9 cellular contexts compared by ENCODE assay signal in the genomic region with DNA sequence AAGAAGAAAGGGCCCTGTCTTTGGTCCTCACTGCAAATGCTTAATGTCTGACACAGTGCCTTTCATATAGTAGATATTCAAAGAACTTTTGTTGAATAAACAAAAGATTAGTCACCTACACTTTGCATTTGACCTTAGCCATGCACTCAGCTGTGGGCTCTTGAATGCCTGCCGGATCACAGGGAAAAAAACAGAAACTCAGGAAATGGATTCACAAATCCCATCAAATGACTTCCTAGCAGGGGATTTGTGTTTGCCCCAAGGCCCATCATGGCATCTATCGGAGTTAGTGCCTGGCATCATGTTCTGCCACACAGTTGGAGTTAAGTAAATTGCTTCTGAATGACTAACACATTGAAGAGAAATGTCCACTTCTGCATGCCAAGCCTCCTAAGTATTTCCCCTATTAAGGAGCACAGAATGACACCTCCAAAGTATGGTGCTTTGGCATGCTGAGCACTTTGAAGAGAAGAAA.
DNase-seq lines count a peak whose midpoint lies in the region; ATAC-seq, FAIRE-seq and TF ChIP-seq lines count a peak whose summit lies in the region.
"Had no signal": no experiment of that assay in that cellular context is flagged by ENCODE, and none has a peak within 500 bp of the region (broad histone marks: within the 10 kb centered on the region; RNA-seq: fewer than 3 reads in every experiment).

No MANE protein-coding gene starts in this region.

- DNase-seq in MCF 10A (ENCODE audit: unreplicated experiment) (peak; percentile 91), breast epithelium (ENCODE audit: low spot score in 2 of 2) (no peak), astrocyte of the spinal cord (ENCODE audit: low read depth, low spot score) (peak; percentile 91), kidney glomerular epithelial cell (lab: John Stamatoyannopoulos, UW) (peak; percentile 76), aorta (no peak), kidney (no peak), AML-193 (lab: John Stamatoyannopoulos, UW) (no peak)
- no peak for DNase-seq in CD4-positive, alpha-beta memory T cell

- H3K4me3 Mint-ChIP-seq in MCF 10A (ENCODE audit: unreplicated experiment), result peak overlapping the region; percentile 2
- no peak overlapping the region for H3K4me3 Mint-ChIP-seq in CD4-positive, alpha-beta memory T cell

- ATAC-seq in aorta (ENCODE audit: low FRiP score), result peak; percentile 29

- TF ChIP-seq POLR2A in breast epithelium (IDR thresholded peaks at IDR 0.05), result no peak

- H3K27ac ChIP-seq in breast epithelium, result peak overlapping the region in 1 of 2 donors; percentile 22
- H3K27ac ChIP-seq in aorta (ENCODE audit: low read depth in 1 of 2, low read length in 2 of 2), result peak overlapping the region; percentile 18 to 64
- H3K27ac ChIP-seq in CD4-positive, alpha-beta memory T cell (ENCODE audit: low read depth, low read length), result no peak overlapping the region
- peak overlapping the region in 1 of 2 donors; percentile 20 for H3K27ac ChIP-seq in kidney (ENCODE audit: low read depth in 2 of 2, low read length in 2 of 2)
- H3K27ac ChIP-seq: BLaER1 treated with 17β-estradiol and CSF1 and Interleukin-3, amounts not matched to agents 10 nM and 100 nM had no signal

- no TSS peak for BruUV-seq in MCF 10A (replicated peaks; lab: Mats Ljungman, UMichigan)

- CTCF ChIA-PET in MCF 10A (lab: Yijun Ruan, JAX), result interaction anchor here (1.0 to 14.8 kb wide), 5 partner anchors 10 to 136 kb away, joined by 3 to 404 read pairs (median 4); no protein-coding TSS in a partner anchor
- CTCF ChIA-PET in CD4-positive, alpha-beta memory T cell (lab: Charles Lee; ENCODE audit: partially characterized antibody), result no interaction called here

- no peaks in the 10 kb centered on the region for H3K27me3 Mint-ChIP-seq in MCF 10A (ENCODE audit: insufficient read depth, unreplicated experiment)
- peaks cover 1 to 3% of the 10 kb centered on the region in 2 donors for H3K27me3 Mint-ChIP-seq in CD4-positive, alpha-beta memory T cell

- peaks cover 33% of the 10 kb centered on the region for H3K4me1 Mint-ChIP-seq in MCF 10A (ENCODE audit: insufficient read depth, unreplicated experiment)
- no peaks in the 10 kb centered on the region for H3K4me1 Mint-ChIP-seq in CD4-positive, alpha-beta memory T cell

- no peak for TF ChIP-seq CTCF in MCF 10A (IDR thresholded peaks at IDR 0.05; ENCODE audit: unreplicated experiment)
- TF ChIP-seq CTCF in breast epithelium (IDR thresholded peaks at IDR 0.05), result no peak
- TF ChIP-seq CTCF in astrocyte of the spinal cord (IDR thresholded peaks at IDR 0.05; ENCODE audit: low read depth, low read length), result no peak
- TF ChIP-seq CTCF in kidney (IDR thresholded peaks at IDR 0.05; ENCODE audit: borderline replicate concordance, extremely low read depth, insufficient read depth), result no peak

- H3K9me3 ChIP-seq in breast epithelium (no peaks in the 10 kb centered on the region), aorta (ENCODE audit: control insufficient read depth, low read length) (no peaks in the 10 kb centered on the region), kidney (ENCODE audit: control insufficient read depth in 1 of 2, low read length in 2 of 2) (no peaks in the 10 kb centered on the region)
- H3K9me3 ChIP-seq in CD4-positive, alpha-beta memory T cell (ENCODE audit: control insufficient read depth in 1 of 2, low read length in 2 of 2), result no peaks in the 10 kb centered on the region

- H3K27ac Mint-ChIP-seq in MCF 10A (ENCODE audit: low read depth, unreplicated experiment), result peak overlapping the region; percentile 59
- H3K27ac Mint-ChIP-seq in CD4-positive, alpha-beta memory T cell, result no peak overlapping the region

- intact Hi-C loops in MCF 10A (cut with micrococcal nuclease), result loop anchor here (2.0 to 10.0 kb wide), 2 partner anchors 14 to 600 kb away; partner anchors contain the start of gene PRIM2
- intact Hi-C loops in breast epithelium (cut with DNase I; ENCODE audit: low total_unique reads), result loop anchor here (5.0 kb wide), 1 partner anchor 127 kb away; no protein-coding TSS in a partner anchor
- intact Hi-C loops in aorta (cut with DNase I), result loop anchor here in 1 of 2 donors (5.0 to 10.0 kb wide), 2 partner anchors 50 to 127 kb away; no protein-coding TSS in a partner anchor
- intact Hi-C loops in CD4-positive, alpha-beta memory T cell (cut with micrococcal nuclease), result no loop called here
- intact Hi-C loops in kidney (cut with DNase I), result no loop called here

- H3K36me3 Mint-ChIP-seq in MCF 10A (ENCODE audit: insufficient read depth, unreplicated experiment), result peaks cover 6% of the 10 kb centered on the region
- H3K36me3 Mint-ChIP-seq in CD4-positive, alpha-beta memory T cell, result no peaks in the 10 kb centered on the region

- no peaks in the 10 kb centered on the region for H3K27me3 ChIP-seq in breast epithelium
- no peaks in the 10 kb centered on the region for H3K27me3 ChIP-seq in aorta (ENCODE audit: control insufficient read depth in 1 of 2, insufficient read depth in 2 of 2, low read length in 1 of 2)
- H3K27me3 ChIP-seq in CD4-positive, alpha-beta memory T cell (ENCODE audit: insufficient read depth, low read length), result no peaks in the 10 kb centered on the region
- H3K27me3 ChIP-seq: BLaER1 treated with 17β-estradiol and CSF1 and Interleukin-3, amounts not matched to agents 10 nM and 100 nM had no signal

- H3K4me3 ChIP-seq in breast epithelium, result no peak overlapping the region
- no peak overlapping the region for H3K4me3 ChIP-seq in astrocyte of the spinal cord (ENCODE audit: low read depth, low read length)
- no peak overlapping the region for H3K4me3 ChIP-seq in aorta (ENCODE audit: low read length in 2 of 2)
- H3K4me3 ChIP-seq in CD4-positive, alpha-beta memory T cell (ENCODE audit: low read length in 2 of 2), result no peak overlapping the region
- H3K4me3 ChIP-seq in kidney (ENCODE audit: low read length in 2 of 2), result no peak overlapping the region
- H3K4me3 ChIP-seq: BLaER1 treated with 17β-estradiol and CSF1 and Interleukin-3, amounts not matched to agents 10 nM and 100 nM had no signal

- POLR2A ChIA-PET in MCF 10A (lab: Yijun Ruan, JAX), result interaction anchor here (0.8 to 11.4 kb wide), 14 partner anchors 12 to 150 kb away, joined by 3 to 192 read pairs (median 8); partner anchors contain the start of gene DST
- POLR2A ChIA-PET in CD4-positive, alpha-beta memory T cell (lab: Charles Lee; ENCODE audit: partially characterized antibody), result no interaction called here

- in situ Hi-C loops in astrocyte of the spinal cord (cut with HindIII; ENCODE audit: low sequenced_read_pairs), result no loop called here

- no peak for FAIRE-seq in kidney (lab: Jason Lieb, UNC)

- no peak overlapping the region for H3K9ac ChIP-seq in kidney (ENCODE audit: low read length in 2 of 2)
- H3K9ac ChIP-seq: BLaER1 treated with 17β-estradiol and CSF1 and Interleukin-3, amounts not matched to agents 10 nM and 100 nM had no signal

- WGBS in aorta, 2 donors, result 17 to 19% methylated on average over 2 of the region's 2 CpGs

- peaks cover 5% of the 10 kb centered on the region for H3K9me3 Mint-ChIP-seq in MCF 10A (ENCODE audit: unreplicated experiment)
- peaks cover 0 to 9% (median 4%) of the 10 kb centered on the region in 8 donors for H3K9me3 Mint-ChIP-seq in CD4-positive, alpha-beta memory T cell

- H3K36me3 ChIP-seq in breast epithelium, result no peaks in the 10 kb centered on the region
- no peaks in the 10 kb centered on the region for H3K36me3 ChIP-seq in aorta (ENCODE audit: control insufficient read depth in 1 of 2, insufficient read depth in 2 of 2, low read length in 1 of 2)
- H3K36me3 ChIP-seq in CD4-positive, alpha-beta memory T cell (ENCODE audit: insufficient read depth, low read length), result no peaks in the 10 kb centered on the region
- H3K36me3 ChIP-seq in kidney (ENCODE audit: control insufficient read depth in 1 of 2, insufficient read depth in 2 of 2, low read length in 2 of 2), result no peaks in the 10 kb centered on the region

- H3K4me1 ChIP-seq in breast epithelium (no peaks in the 10 kb centered on the region), aorta (ENCODE audit: control insufficient read depth in 1 of 2, insufficient read depth in 2 of 2, low read length in 2 of 2) (peaks cover 5 to 14% of the 10 kb centered on the region in 2 donors), kidney (ENCODE audit: control insufficient read depth in 1 of 2, insufficient read depth in 1 of 2, low read depth in 1 of 2, low read length in 2 of 2) (peaks cover 0 to 4% of the 10 kb centered on the region in 2 donors)
- no peaks in the 10 kb centered on the region for H3K4me1 ChIP-seq in CD4-positive, alpha-beta memory T cell (ENCODE audit: insufficient read depth, low read length)

Comparison
In these comparisons a context has a peak if more than half of its experiments do, and no peak if none do; other contexts are left out.
1. DNase-seq: peak in MCF 10A (single experiment), astrocyte of the spinal cord (single experiment) and kidney glomerular epithelial cell (single experiment); none in breast epithelium (0 of 2), aorta (0 of 2), CD4-positive, alpha-beta memory T cell (0 of 5), kidney (single experiment) and AML-193 (0 of 2).
2. intact Hi-C loops: an anchor here in MCF 10A (2.0 to 10.0 kb wide) and breast epithelium (5.0 kb wide); none called in CD4-positive, alpha-beta memory T cell and kidney.